Comparison of ENCODE assay signal across 8 cellular contexts in genomic region chr10:32256613-32257437, GRCh38.
DNase-seq lines count a peak whose midpoint lies in the region; ATAC-seq, FAIRE-seq and TF ChIP-seq lines count a peak whose summit lies in the region.

No MANE protein-coding gene starts in this region.

- peak; percentile 65 for DNase-seq in GM13977 (ENCODE audit: low spot score)
- peak; percentile 75 for DNase-seq in RKO (ENCODE audit: low spot score)
- DNase-seq in activated effector memory CD4-positive, alpha-beta T cell treated with anti-CD3 and anti-CD28 coated beads, Interleukin-2, amount 50 U/mL, for 16 hours, result peak; percentile 88
- peak; percentile 23 for DNase-seq in glomerular endothelial cell (ENCODE audit: extremely low read depth, low read depth, low spot score)
- peak in 7 of 10 donors; percentile 28 to 93 (median 71) for DNase-seq in posterior cingulate gyrus
- DNase-seq in urothelium cell line (ENCODE audit: low spot score), result peak; percentile 59

- in situ Hi-C loops in GM13977 (cut with MboI; ENCODE audit: low pct_unique_long_range_greater_than_20kb, low sequenced_read_pairs, unreplicated experiment), result loop anchor here (5.0 kb wide), 1 partner anchor 90 kb away; the partner anchor contains the start of gene EPC1

- intact Hi-C loops in posterior cingulate gyrus (cut with DNase I), result loop anchor here (1.0 kb wide), 2 partner anchors 89 to 111 kb away; no protein-coding TSS in a partner anchor

- peak; percentile 32 for FAIRE-seq in urothelium cell line (lab: Jason Lieb, UNC)

- TF ChIP-seq CTCF in 22Rv1 (IDR thresholded peaks at IDR 0.05) (peak; percentile 96), GM13977 (IDR thresholded peaks at IDR 0.05; ENCODE audit: extremely low read depth, insufficient read depth, missing control alignments) (peak; percentile 89)

- peak; percentile 69 for ATAC-seq in HG03175 (IDR thresholded peaks at IDR 0.05; ENCODE audit: unreplicated experiment)

- H3K27ac ChIP-seq in 22Rv1, result no peak overlapping the region

Comparison
In these comparisons a context has a peak if more than half of its experiments do, and no peak if none do; other contexts are left out.
1. DNase-seq: peak in every context shown above with its lines; median percentile 88 in activated effector memory CD4-positive, alpha-beta T cell treated with anti-CD3 and anti-CD28 coated beads, Interleukin-2, amount 50 U/mL, for 16 hours; 75 in RKO; 71 in posterior cingulate gyrus; 65 in GM13977; 59 in urothelium cell line; 23 in glomerular endothelial cell.